In the genomic region with DNA sequence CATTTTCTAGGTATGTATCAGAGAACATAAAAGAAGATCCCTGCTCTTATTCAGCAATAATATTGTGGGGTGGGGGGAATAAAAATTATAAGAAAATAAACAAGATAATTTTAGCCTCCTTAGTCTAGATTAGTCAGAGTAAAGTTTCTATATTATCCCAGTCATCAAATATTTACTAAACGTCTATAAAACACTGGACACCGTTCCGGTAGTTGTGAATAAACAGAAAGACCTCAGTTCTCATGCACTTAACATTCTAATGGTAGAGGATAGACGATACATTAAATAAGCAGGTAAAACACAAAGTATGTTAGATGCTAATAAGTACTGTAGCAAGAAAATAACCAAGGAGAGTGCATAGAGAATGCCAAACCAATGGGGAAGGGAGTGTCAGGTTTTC, we compare ENCODE assay signal across 35 cellular contexts.
"Had no signal": no experiment of that assay in that cellular context is flagged by ENCODE, and none has a peak within 500 bp of the region (broad histone marks: within the 10 kb centered on the region; RNA-seq: fewer than 3 reads in every experiment).

No MANE protein-coding gene starts in this region.

- H3K27me3 ChIP-seq: MG63 had no signal

- H3K4me3 ChIP-seq: MG63 had no signal

- H3K36me3 ChIP-seq: MG63 had no signal

- H3K9me3 ChIP-seq: MG63 had no signal

- DNase-seq: Karpas-422, Kasumi-1, MG63, MM.1S, MV-4-11, NCI-H1048, NCI-H1092, NCI-H1092 treated with DMSO at 0.1 percent for 48 hours, NCI-H1105, NCI-H1105 treated with DMSO at 0.1 percent for 48 hours, NCI-H1417, NCI-H1417 treated with DMSO at 0.1 percent for 48 hours, NCI-H1436, NCI-H1436 treated with DMSO at 0.1 percent for 48 hours, NCI-H146, NCI-H1694, NCI-H1694 treated with DMSO at 0.1 percent for 48 hours, NCI-H187, NCI-H187 treated with DMSO at 0.1 percent for 48 hours, NCI-H1930, NCI-H2029, NCI-H2029 treated with DMSO at 0.1 percent for 48 hours, NCI-H2081, NCI-H2081 treated with DMSO at 0.1 percent for 48 hours, NCI-H2107, NCI-H2171, NCI-H2171 treated with DMSO at 0.1 percent for 48 hours, NCI-H2227 treated with DMSO at 0.1 percent for 48 hours, NCI-H226, NCI-H345, NCI-H446, NCI-H446 treated with DMSO at 0.1 percent for 48 hours, NCI-H510A, NCI-H510A treated with DMSO at 0.1 percent for 48 hours, NCI-H524 had no signal
